In the genomic region with DNA sequence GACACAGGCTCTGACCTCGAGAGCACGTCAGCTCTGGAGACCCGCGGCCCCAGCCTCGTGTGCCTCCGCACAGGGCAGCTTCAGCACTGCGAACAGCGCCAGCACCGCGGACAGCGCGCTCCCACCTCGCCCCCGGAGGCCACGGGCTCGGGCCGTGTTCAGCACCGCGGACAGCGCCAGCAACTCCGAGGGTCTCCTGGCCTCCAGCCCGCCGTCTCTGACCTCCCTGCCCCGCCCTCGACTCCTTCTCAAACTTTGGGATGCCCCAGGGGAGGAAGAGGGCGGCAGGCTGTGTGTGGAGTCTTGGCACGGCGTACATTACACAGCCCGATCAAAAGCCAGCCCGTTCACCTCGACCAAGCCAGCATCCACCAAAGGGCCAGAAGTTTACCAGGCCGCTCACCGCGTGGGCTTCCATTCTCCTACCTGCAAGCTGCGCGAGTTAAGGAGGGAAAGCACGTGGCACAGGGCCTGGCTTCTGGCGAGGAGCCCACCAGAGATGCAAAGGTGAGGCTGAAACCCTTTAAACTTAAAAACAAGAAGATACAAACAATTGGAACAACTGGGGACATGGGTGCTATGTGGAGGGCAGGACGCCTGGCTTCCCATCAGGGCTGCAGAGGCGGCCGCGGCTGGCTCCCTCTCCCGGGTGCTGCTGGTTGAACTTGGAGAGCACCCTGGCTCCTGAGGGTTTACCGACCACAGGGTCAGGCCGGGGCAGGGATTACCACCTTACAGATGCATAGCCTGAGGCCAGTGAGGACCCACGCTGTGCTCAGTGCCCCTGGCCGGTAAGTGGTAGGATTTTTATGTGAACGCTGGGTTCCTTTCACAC, we compare ENCODE assay signal across 9 cellular contexts. TPM values are rescaled to one million over a fixed set of nuclear protein-coding genes. Genes with fewer than 3 reads are reported as not detected.
DNase-seq lines count a peak whose midpoint lies in the region; TF ChIP-seq lines count a peak whose summit lies in the region.
"Had no signal": no experiment of that assay in that cellular context is flagged by ENCODE, and none has a peak within 500 bp of the region (broad histone marks: within the 10 kb centered on the region; RNA-seq: fewer than 3 reads in every experiment).

No MANE protein-coding gene starts in this region.

- intact Hi-C loops in CD4-positive, alpha-beta memory T cell (cut with micrococcal nuclease), result no loop called here
- intact Hi-C loops in prostate gland (cut with DNase I), result no loop called here

- H3K27ac ChIP-seq in CD4-positive, alpha-beta memory T cell (ENCODE audit: low read depth, low read length), result no peak overlapping the region
- H3K27ac ChIP-seq in prostate gland, result no peak overlapping the region

- no peak overlapping the region for H3K4me3 Mint-ChIP-seq in CD4-positive, alpha-beta memory T cell
- no peak overlapping the region for H3K4me3 Mint-ChIP-seq in activated naive CD4-positive, alpha-beta T cell treated with anti-CD3 and anti-CD28 coated beads, Interleukin-2, amount 10 ng/mL, durations not matched to agents 7 days and 5 days

- no peak for TF ChIP-seq POLR2A in prostate gland (IDR thresholded peaks at IDR 0.05)

- peaks cover 2 to 11% (median 3%) of the 10 kb centered on the region in 4 donors for H3K4me1 Mint-ChIP-seq in CD4-positive, alpha-beta memory T cell
- H3K4me1 Mint-ChIP-seq in activated naive CD4-positive, alpha-beta T cell treated with anti-CD3 and anti-CD28 coated beads, Interleukin-2, amount 10 ng/mL, durations not matched to agents 7 days and 5 days, result peaks cover 2% of the 10 kb centered on the region

- no peaks in the 10 kb centered on the region for H3K36me3 Mint-ChIP-seq in CD4-positive, alpha-beta memory T cell
- H3K36me3 Mint-ChIP-seq in activated naive CD4-positive, alpha-beta T cell treated with anti-CD3 and anti-CD28 coated beads, Interleukin-2, amount 10 ng/mL, durations not matched to agents 7 days and 5 days, result peaks cover 5% of the 10 kb centered on the region

- H3K4me3 ChIP-seq in CD4-positive, alpha-beta memory T cell (ENCODE audit: low read length in 2 of 2), result no peak overlapping the region
- H3K4me3 ChIP-seq in prostate gland, result no peak overlapping the region

- peak in 3 of 5 donors; percentile 28 to 32 (median 31) for DNase-seq in CD4-positive, alpha-beta memory T cell
- DNase-seq in LoVo (ENCODE audit: low spot score) (peak; percentile 14), hepatic stellate cell (ENCODE audit: low spot score) (peak; percentile 69), NCI-H1105 treated with DMSO at 0.1 percent for 48 hours (lab: John Stamatoyannopoulos, UW) (no peak), superior temporal gyrus (ENCODE audit: extremely low spot score) (no peak), prostate gland (ENCODE audit: low spot score) (no peak)
- peak; percentile 73 for DNase-seq in activated naive CD4-positive, alpha-beta T cell treated with anti-CD3 and anti-CD28 coated beads, Interleukin-2, amount 10 ng/mL, durations not matched to agents 7 days and 5 days
- DNase-seq in stimulated activated CD4-positive, alpha-beta T cell treated with anti-CD3 and anti-CD28 coated beads, Interleukin-4, amount 100 ng/mL, for 24 hours, result peak; percentile 39

- POLR2A ChIA-PET in CD4-positive, alpha-beta memory T cell (lab: Charles Lee; ENCODE audit: partially characterized antibody), result no interaction called here

- H3K4me1 ChIP-seq in CD4-positive, alpha-beta memory T cell (ENCODE audit: insufficient read depth, low read length), result no peaks in the 10 kb centered on the region
- no peaks in the 10 kb centered on the region for H3K4me1 ChIP-seq in prostate gland (replicated peaks)

- no peaks in the 10 kb centered on the region for H3K36me3 ChIP-seq in CD4-positive, alpha-beta memory T cell (ENCODE audit: insufficient read depth, low read length)
- H3K36me3 ChIP-seq in prostate gland, result no peaks in the 10 kb centered on the region

- H3K27me3 ChIP-seq in CD4-positive, alpha-beta memory T cell (ENCODE audit: insufficient read depth, low read length), result peaks cover 4% of the 10 kb centered on the region
- peaks cover 73% of the 10 kb centered on the region for H3K27me3 ChIP-seq in prostate gland (replicated peaks; ENCODE audit: insufficient read depth)

- H3K27me3 Mint-ChIP-seq in CD4-positive, alpha-beta memory T cell, result peaks cover 32 to 44% of the 10 kb centered on the region in 2 donors
- H3K27me3 Mint-ChIP-seq in activated naive CD4-positive, alpha-beta T cell treated with anti-CD3 and anti-CD28 coated beads, Interleukin-2, amount 10 ng/mL, durations not matched to agents 7 days and 5 days, result peaks cover 89% of the 10 kb centered on the region

- CTCF ChIA-PET in CD4-positive, alpha-beta memory T cell (lab: Charles Lee; ENCODE audit: partially characterized antibody), result no interaction called here
- CTCF ChIA-PET in activated naive CD4-positive, alpha-beta T cell treated with anti-CD3 and anti-CD28 coated beads, Interleukin-2, amount 10 ng/mL, durations not matched to agents 7 days and 5 days (lab: Charles Lee), result no interaction called here

- H3K27ac Mint-ChIP-seq in CD4-positive, alpha-beta memory T cell, result no peak overlapping the region
- no peak overlapping the region for H3K27ac Mint-ChIP-seq in activated naive CD4-positive, alpha-beta T cell treated with anti-CD3 and anti-CD28 coated beads, Interleukin-2, amount 10 ng/mL, durations not matched to agents 7 days and 5 days

- H3K9me3 ChIP-seq in CD4-positive, alpha-beta memory T cell (ENCODE audit: control insufficient read depth in 1 of 2, low read length in 2 of 2), result no peaks in the 10 kb centered on the region
- no peaks in the 10 kb centered on the region for H3K9me3 ChIP-seq in prostate gland

- H3K9me3 Mint-ChIP-seq in CD4-positive, alpha-beta memory T cell, result peaks cover 0 to 5% (median 0%) of the 10 kb centered on the region in 8 donors
- H3K9me3 Mint-ChIP-seq in activated naive CD4-positive, alpha-beta T cell treated with anti-CD3 and anti-CD28 coated beads, Interleukin-2, amount 10 ng/mL, durations not matched to agents 7 days and 5 days, result peaks cover 2% of the 10 kb centered on the region

- no peak for TF ChIP-seq CTCF in prostate gland (IDR thresholded peaks at IDR 0.05)

- WGBS in prostate gland, result 18% methylated on average over 45 of the region's 48 CpGs

RNA-seq across cellular contexts. Expression of a gene that starts 4.5 kb away (rescaled TPM):
- total RNA-seq in CD4-positive, alpha-beta memory T cell, result not detected
- polyA plus RNA-seq in CD4-positive, alpha-beta memory T cell, result not detected
- total RNA-seq in prostate gland, result not detected
- total RNA-seq: activated CD8-positive, alpha-beta memory T cell treated with anti-CD3 and anti-CD28 coated beads for 36 hours had no signal

Comparison
In these comparisons a context has a peak if more than half of its experiments do, and no peak if none do; other contexts are left out.
1. DNase-seq: peak in CD4-positive, alpha-beta memory T cell (3 of 5), LoVo (single experiment), activated naive CD4-positive, alpha-beta T cell treated with anti-CD3 and anti-CD28 coated beads, Interleukin-2, amount 10 ng/mL, durations not matched to agents 7 days and 5 days (single experiment), hepatic stellate cell (single experiment) and stimulated activated CD4-positive, alpha-beta T cell treated with anti-CD3 and anti-CD28 coated beads, Interleukin-4, amount 100 ng/mL, for 24 hours (single experiment); none in NCI-H1105 treated with DMSO at 0.1 percent for 48 hours (single experiment), superior temporal gyrus (single experiment) and prostate gland (single experiment).